Comparison of ENCODE assay signal across 16 cellular contexts in the genomic region with DNA sequence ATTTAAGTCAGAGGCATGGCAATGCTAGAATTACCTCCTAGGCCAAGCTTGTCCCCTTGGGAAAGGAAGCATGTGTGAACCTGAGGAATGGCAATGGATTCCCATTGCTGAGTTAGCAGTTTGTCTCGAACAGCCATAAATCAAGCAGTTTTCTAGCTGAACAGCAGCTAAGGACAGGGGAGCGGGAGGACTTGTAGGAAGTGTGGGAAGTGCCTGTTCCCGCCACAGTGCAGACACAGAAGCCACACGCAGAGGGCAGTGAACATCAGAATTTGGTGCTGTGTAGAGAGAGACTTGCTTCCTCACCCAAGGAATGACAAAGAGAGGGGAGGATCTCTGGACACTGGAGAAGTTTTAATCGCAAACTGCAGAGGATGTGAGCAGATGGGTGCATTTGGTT. TPM values are rescaled to one million over a fixed set of nuclear protein-coding genes. Genes with fewer than 3 reads are reported as not detected.
A peak's percentile ranks its signal among the peaks of the same experiment; 100 is the strongest.
DNase-seq lines count a peak whose midpoint lies in the region; ATAC-seq and TF ChIP-seq lines count a peak whose summit lies in the region.
"Had no signal": no experiment of that assay in that cellular context is flagged by ENCODE, and none has a peak within 500 bp of the region (broad histone marks: within the 10 kb centered on the region; RNA-seq: fewer than 3 reads in every experiment).

No MANE protein-coding gene starts in this region.

- DNase-seq in activated T-cell treated with anti-CD3 and anti-CD28 coated beads, Interleukin-2, amount 50 U/mL, for 72 hours = no peak
- no peak for DNase-seq in activated T-cell treated with anti-CD3 and anti-CD28 coated beads for 4 hours
- peak; percentile 27 for DNase-seq in fibroblast of the aortic adventitia (ENCODE audit: low read depth)
- DNase-seq in superior temporal gyrus (ENCODE audit: extremely low spot score) = peak; percentile 69
- DNase-seq in GM10266 (ENCODE audit: extremely low spot score) = no peak
- DNase-seq in NK-92 (lab: John Stamatoyannopoulos, UW; ENCODE audit: unreplicated experiment) = no peak
- DNase-seq: activated naive CD4-positive, alpha-beta T cell treated with Interleukin-2 at 50 U/mL for 16 hours; HCEC 1CT; stimulated activated CD4-positive, alpha-beta T cell treated with anti-CD3 and anti-CD28 coated beads, Interleukin-15, amount 100 ng/mL, for 24 hours had no signal

- H3K27ac Mint-ChIP-seq in activated T-cell treated with anti-CD3 and anti-CD28 coated beads, Interleukin-2, amount 50 U/mL, for 72 hours = no peak overlapping the region
- H3K27ac Mint-ChIP-seq: B cell had no signal

- ATAC-seq in activated T-cell treated with anti-CD3 and anti-CD28 coated beads, Interleukin-2, amount 50 U/mL, for 72 hours (replicated peaks in 1 of 2) = no peak
- ATAC-seq in HG02798 (IDR thresholded peaks at IDR 0.05; ENCODE audit: poor library complexity, unreplicated experiment) = no peak

- H3K4me2 ChIP-seq in SU-DHL-6 (ENCODE audit: low read depth, low read length, poor library complexity, severe bottlenecking) = peak overlapping the region; percentile 89

- H3K27me3 ChIP-seq in SU-DHL-6 (ENCODE audit: low read length) = no peaks in the 10 kb centered on the region
- H3K27me3 ChIP-seq: esophagus muscularis mucosa had no signal

- H4K20me1 ChIP-seq in SU-DHL-6 (ENCODE audit: low read depth, low read length) = peaks cover 21% of the 10 kb centered on the region; the same call in 1 of the 2 replicates

- H3K9ac ChIP-seq in SU-DHL-6 (ENCODE audit: low read length) = 0 out of 2 replicates have a peak overlapping the region, but pooled peaks have one; percentile 1

- no peaks in the 10 kb centered on the region for H3K36me3 ChIP-seq in SU-DHL-6 (ENCODE audit: low read length)
- H3K36me3 ChIP-seq: esophagus muscularis mucosa had no signal

- peaks cover 86% of the 10 kb centered on the region for H3K79me2 ChIP-seq in SU-DHL-6 (ENCODE audit: insufficient read depth, low read length)

- no peak for TF ChIP-seq CTCF in SU-DHL-6 (IDR thresholded peaks at IDR 0.05; ENCODE audit: insufficient read depth, low read length, poor library complexity, severe bottlenecking)
- no peak for TF ChIP-seq CTCF in fibroblast of the aortic adventitia (IDR thresholded peaks at IDR 0.05; ENCODE audit: insufficient read depth, low read length)
- TF ChIP-seq CTCF in GM10266 (IDR thresholded peaks at IDR 0.05; ENCODE audit: control insufficient read depth, insufficient read depth, low read depth, missing control alignments) = no peak

- no peaks in the 10 kb centered on the region for H3F3A ChIP-seq in SU-DHL-6 (ENCODE audit: insufficient read depth)

- no peaks in the 10 kb centered on the region for H3K9me3 Mint-ChIP-seq in activated T-cell treated with anti-CD3 and anti-CD28 coated beads, Interleukin-2, amount 50 U/mL, for 72 hours

- H3K4me1 Mint-ChIP-seq in activated T-cell treated with anti-CD3 and anti-CD28 coated beads, Interleukin-2, amount 50 U/mL, for 72 hours (ENCODE audit: low read depth) = peaks cover 58% of the 10 kb centered on the region

- no peaks in the 10 kb centered on the region for H3K9me3 ChIP-seq in SU-DHL-6 (ENCODE audit: insufficient read depth, low read length)
- H3K9me3 ChIP-seq: esophagus muscularis mucosa had no signal

- H3K36me3 Mint-ChIP-seq in activated T-cell treated with anti-CD3 and anti-CD28 coated beads, Interleukin-2, amount 50 U/mL, for 72 hours (ENCODE audit: insufficient read depth in 2 of 2) = peaks cover 18 to 44% of the 10 kb centered on the region in 2 donors

- no peak overlapping the region for H2AFZ ChIP-seq in SU-DHL-6 (ENCODE audit: low read depth, low read length, severe bottlenecking)

- no peaks in the 10 kb centered on the region for H3K9me2 ChIP-seq in SU-DHL-6 (replicated peaks; ENCODE audit: insufficient read depth, low read length)

- no peak overlapping the region for H3K27ac ChIP-seq in SU-DHL-6 (ENCODE audit: low read depth, low read length)
- H3K27ac ChIP-seq: esophagus muscularis mucosa, VCaP had no signal

- H3K4me3 ChIP-seq in SU-DHL-6 (ENCODE audit: insufficient read depth, low read length, poor library complexity, severe bottlenecking) (no peak overlapping the region), fibroblast of the aortic adventitia (ENCODE audit: low read depth, low read length) (peak overlapping the region; percentile 28)
- H3K4me3 ChIP-seq: esophagus muscularis mucosa had no signal

- H3K4me3 Mint-ChIP-seq in activated T-cell treated with anti-CD3 and anti-CD28 coated beads, Interleukin-2, amount 50 U/mL, for 72 hours = peak overlapping the region; percentile 44 to 70
- H3K4me3 Mint-ChIP-seq: B cell had no signal

- peaks cover 4% of the 10 kb centered on the region for H3K27me3 Mint-ChIP-seq in activated T-cell treated with anti-CD3 and anti-CD28 coated beads, Interleukin-2, amount 50 U/mL, for 72 hours (ENCODE audit: low read depth)

RNA-seq across cellular contexts. Expression of a gene that starts 3.8 kb away (rescaled TPM):
- 100 to 1,000 TPM; 431 to 452 TPM for total RNA-seq in activated T-cell treated with anti-CD3 and anti-CD28 coated beads, Interleukin-2, amount 50 U/mL, for 72 hours
- total RNA-seq in fibroblast of the aortic adventitia (ENCODE audit: low replicate concordance) = 246 and 430 TPM in 2 replicates

RNA-seq across cellular contexts. Expression of a gene that starts 53.2 kb away (rescaled TPM):
- not detected for total RNA-seq in activated T-cell treated with anti-CD3 and anti-CD28 coated beads, Interleukin-2, amount 50 U/mL, for 72 hours
- not detected in 2 replicates for total RNA-seq in fibroblast of the aortic adventitia (ENCODE audit: low replicate concordance)
- total RNA-seq: B cell, mononuclear cell, NCI-H460 had no signal

Comparison
In these comparisons a context has a peak if more than half of its experiments do, and no peak if none do; other contexts are left out.
1. DNase-seq: peak in fibroblast of the aortic adventitia (single experiment) and superior temporal gyrus (single experiment); none in activated T-cell treated with anti-CD3 and anti-CD28 coated beads, Interleukin-2, amount 50 U/mL, for 72 hours (0 of 2), activated T-cell treated with anti-CD3 and anti-CD28 coated beads for 4 hours (single experiment), GM10266 (single experiment) and NK-92 (single experiment).